ENCODE assay signal across 8 cellular contexts in the genomic region with DNA sequence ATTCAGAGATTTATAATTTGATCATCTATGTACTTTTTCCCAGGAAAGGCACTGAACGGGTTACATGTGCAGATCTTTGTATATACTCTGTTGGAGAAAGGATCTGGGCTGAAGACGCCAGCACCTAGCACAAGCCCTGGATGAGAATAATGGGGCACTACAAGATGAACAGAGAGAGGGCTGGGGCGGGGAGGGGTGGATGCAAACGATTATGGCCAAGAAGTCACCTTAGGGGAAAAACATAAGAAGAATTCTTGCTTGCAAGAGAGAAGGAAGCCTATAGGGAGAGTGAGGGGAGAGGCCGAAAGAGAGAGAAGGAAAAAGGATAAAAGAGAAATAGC. TPM values are rescaled to one million over a fixed set of nuclear protein-coding genes. Genes with fewer than 3 reads are reported as not detected.
DNase-seq lines count a peak whose midpoint lies in the region; ATAC-seq and TF ChIP-seq lines count a peak whose summit lies in the region.

No MANE protein-coding gene starts in this region.

- peak overlapping the region; percentile 84 for H3K27ac Mint-ChIP-seq in chondrocyte (ENCODE audit: unreplicated experiment)
- H3K27ac Mint-ChIP-seq in nephron progenitor cell, result no peak overlapping the region

- no peak for TF ChIP-seq CTCF in AG10803 (conservative IDR thresholded peaks at IDR 0.05; ENCODE audit: low read length)
- no peak for TF ChIP-seq CTCF in LNCaP clone FGC (IDR thresholded peaks at IDR 0.05; ENCODE audit: control insufficient read depth, extremely low read depth, insufficient read depth)
- TF ChIP-seq CTCF in chondrocyte (IDR thresholded peaks at IDR 0.05), result no peak
- no peak for TF ChIP-seq CTCF in nephron progenitor cell (IDR thresholded peaks at IDR 0.05)

- no peak for DNase-seq in AG10803 (ENCODE audit: low read depth)
- no peak for DNase-seq in LNCaP clone FGC (ENCODE audit: low read depth)
- no peak for DNase-seq in chondrocyte (ENCODE audit: low spot score)
- DNase-seq in nephron progenitor cell, result no peak
- DNase-seq in NAMALWA (ENCODE audit: low spot score), result no peak

- H3K4me1 Mint-ChIP-seq in chondrocyte (ENCODE audit: low read depth), result peaks cover 18% of the 10 kb centered on the region
- peaks cover 9% of the 10 kb centered on the region for H3K4me1 Mint-ChIP-seq in nephron progenitor cell

- peak overlapping the region; percentile 64 for H3K4me3 ChIP-seq in AG10803 (ENCODE audit: low read length)
- peak overlapping the region; percentile 59 for H3K4me3 ChIP-seq in LNCaP clone FGC (ENCODE audit: low read depth, low read length)

- H3K4me3 Mint-ChIP-seq in chondrocyte (ENCODE audit: unreplicated experiment) (peak overlapping the region; percentile 77), nephron progenitor cell (peak overlapping the region; percentile 83)

- no peak for ATAC-seq in GM21515 (IDR thresholded peaks at IDR 0.05; ENCODE audit: unreplicated experiment)
- ATAC-seq in GM19467 (IDR thresholded peaks at IDR 0.05; ENCODE audit: unreplicated experiment), result no peak
- ATAC-seq in GM18870 (IDR thresholded peaks at IDR 0.05; ENCODE audit: unreplicated experiment), result no peak

- no peaks in the 10 kb centered on the region for H3K9me3 Mint-ChIP-seq in chondrocyte (ENCODE audit: low read depth)
- H3K9me3 Mint-ChIP-seq in nephron progenitor cell, result no peaks in the 10 kb centered on the region

- H3K36me3 Mint-ChIP-seq in chondrocyte (ENCODE audit: low read depth), result peaks cover 1% of the 10 kb centered on the region
- H3K36me3 Mint-ChIP-seq in nephron progenitor cell (ENCODE audit: low read depth), result no peaks in the 10 kb centered on the region

- H3K27me3 Mint-ChIP-seq in chondrocyte (ENCODE audit: low read depth) (peaks cover 2% of the 10 kb centered on the region), nephron progenitor cell (ENCODE audit: low read depth, poor library complexity) (peaks cover 92% of the 10 kb centered on the region)

RNA-seq across cellular contexts. Expression of gene ANTXRL, which starts 2.9 kb away (rescaled TPM):
- total RNA-seq in chondrocyte, result not detected in 3 replicates
